ENCODE assay signal across 27 cellular contexts in genomic region chr17:12940699-12941098, GRCh38.
"Had no signal": no experiment of that assay in that cellular context is flagged by ENCODE, and none has a peak within 500 bp of the region (broad histone marks: within the 10 kb centered on the region; RNA-seq: fewer than 3 reads in every experiment).

No MANE protein-coding gene starts in this region.

- H3K27ac Mint-ChIP-seq: activated CD4-positive, alpha-beta memory T cell treated with anti-CD3 and anti-CD28 coated beads, Interleukin-2, amount 10 ng/mL, durations not matched to agents 7 days and 5 days; activated CD4-positive, alpha-beta T cell treated with anti-CD3 and anti-CD28 coated beads, Interleukin-2, amount 10 ng/mL, durations not matched to agents 7 days and 5 days; activated naive CD4-positive, alpha-beta T cell treated with anti-CD3 and anti-CD28 coated beads, Interleukin-2, amount 10 ng/mL, durations not matched to agents 7 days and 5 days; activated T-cell treated with anti-CD3 and anti-CD28 coated beads, Interleukin-2, amount 50 U/mL, for 24 hours; natural killer cell; neural progenitor cell had no signal

- H3K36me3 Mint-ChIP-seq: activated naive CD4-positive, alpha-beta T cell treated with anti-CD3 and anti-CD28 coated beads, Interleukin-2, amount 10 ng/mL, durations not matched to agents 7 days and 5 days; natural killer cell had no signal

- H3K27ac ChIP-seq: heart left ventricle, neural progenitor cell, right atrium auricular region, suprapubic skin, tibial nerve, WERI-Rb-1 had no signal

- H3K4me3 ChIP-seq: heart left ventricle, neural progenitor cell, right atrium auricular region, smooth muscle cell, suprapubic skin, tibial nerve had no signal

- DNase-seq: activated CD4-positive, alpha-beta memory T cell treated with anti-CD3 and anti-CD28 coated beads, Interleukin-2, amount 10 ng/mL, durations not matched to agents 7 days and 5 days; activated CD4-positive, alpha-beta T cell treated with anti-CD3 and anti-CD28 coated beads, Interleukin-2, amount 10 ng/mL, durations not matched to agents 7 days and 5 days; activated CD4-positive, CD25-positive, alpha-beta regulatory T cell treated with anti-CD3 and anti-CD28 coated beads, Interleukin-2, amount 50 U/mL, for 72 hours; activated CD8-positive, alpha-beta memory T cell treated with anti-CD3 and anti-CD28 coated beads, Interleukin-2, amount 50 U/mL, for 48 hours; activated gamma-delta T cell; activated naive CD4-positive, alpha-beta T cell treated with anti-CD3 and anti-CD28 coated beads, Interleukin-2, amount 10 ng/mL, durations not matched to agents 7 days and 5 days; activated T-cell treated with anti-CD3 and anti-CD28 coated beads, Interleukin-2, amount 50 U/mL, for 24 hours; amygdala; caudate nucleus; cortex of kidney; foreskin fibroblast; heart left ventricle; hypothalamus; midbrain; natural killer cell; stimulated activated CD4-positive, alpha-beta T cell treated with anti-CD3 and anti-CD28 coated beads, Interleukin-1b, Interleukin-23, amount 100 ng/mL, for 48 hours; stimulated activated CD4-positive, alpha-beta T cell treated with anti-CD3 and anti-CD28 coated beads, Interleukin-4, amount 100 ng/mL, for 4 hours; stimulated activated CD8-positive, alpha-beta memory T cell treated with anti-CD3 and anti-CD28 coated beads, Interleukin-4, amount 100 ng/mL, for 48 hours; stimulated activated naive CD4-positive, alpha-beta T cell; T1000; WERI-Rb-1 had no signal

- H3K4me3 Mint-ChIP-seq: activated CD4-positive, alpha-beta memory T cell treated with anti-CD3 and anti-CD28 coated beads, Interleukin-2, amount 10 ng/mL, durations not matched to agents 7 days and 5 days; activated CD4-positive, alpha-beta T cell treated with anti-CD3 and anti-CD28 coated beads, Interleukin-2, amount 10 ng/mL, durations not matched to agents 7 days and 5 days; activated naive CD4-positive, alpha-beta T cell treated with anti-CD3 and anti-CD28 coated beads, Interleukin-2, amount 10 ng/mL, durations not matched to agents 7 days and 5 days; activated T-cell treated with anti-CD3 and anti-CD28 coated beads, Interleukin-2, amount 50 U/mL, for 24 hours; natural killer cell; neural progenitor cell had no signal

- H2AFZ ChIP-seq: neural progenitor cell had no signal

- H3K27me3 Mint-ChIP-seq: activated CD4-positive, alpha-beta memory T cell treated with anti-CD3 and anti-CD28 coated beads, Interleukin-2, amount 10 ng/mL, durations not matched to agents 7 days and 5 days; activated CD4-positive, alpha-beta T cell treated with anti-CD3 and anti-CD28 coated beads, Interleukin-2, amount 10 ng/mL, durations not matched to agents 7 days and 5 days; activated naive CD4-positive, alpha-beta T cell treated with anti-CD3 and anti-CD28 coated beads, Interleukin-2, amount 10 ng/mL, durations not matched to agents 7 days and 5 days had no signal

- H3K27me3 ChIP-seq: heart left ventricle, neural progenitor cell, right atrium auricular region, suprapubic skin, tibial nerve had no signal

- H3K9ac ChIP-seq: neural progenitor cell had no signal

- H3K4me1 ChIP-seq: heart left ventricle, neural progenitor cell, right atrium auricular region, suprapubic skin, tibial nerve had no signal

- H3K4me2 ChIP-seq: neural progenitor cell, smooth muscle cell had no signal

- H3K4me1 Mint-ChIP-seq: activated CD4-positive, alpha-beta memory T cell treated with anti-CD3 and anti-CD28 coated beads, Interleukin-2, amount 10 ng/mL, durations not matched to agents 7 days and 5 days; activated CD4-positive, alpha-beta T cell treated with anti-CD3 and anti-CD28 coated beads, Interleukin-2, amount 10 ng/mL, durations not matched to agents 7 days and 5 days; activated naive CD4-positive, alpha-beta T cell treated with anti-CD3 and anti-CD28 coated beads, Interleukin-2, amount 10 ng/mL, durations not matched to agents 7 days and 5 days; natural killer cell; neural progenitor cell had no signal

- H3K9me3 ChIP-seq: heart left ventricle, right atrium auricular region, suprapubic skin had no signal

- ATAC-seq: esophagus mucosa, heart left ventricle, natural killer cell had no signal

- H3K36me3 ChIP-seq: neural progenitor cell, suprapubic skin, tibial nerve, WERI-Rb-1 had no signal

- H3K9me3 Mint-ChIP-seq: activated CD4-positive, alpha-beta memory T cell treated with anti-CD3 and anti-CD28 coated beads, Interleukin-2, amount 10 ng/mL, durations not matched to agents 7 days and 5 days; activated CD4-positive, alpha-beta T cell treated with anti-CD3 and anti-CD28 coated beads, Interleukin-2, amount 10 ng/mL, durations not matched to agents 7 days and 5 days; activated naive CD4-positive, alpha-beta T cell treated with anti-CD3 and anti-CD28 coated beads, Interleukin-2, amount 10 ng/mL, durations not matched to agents 7 days and 5 days; natural killer cell had no signal
